In the genomic region with DNA sequence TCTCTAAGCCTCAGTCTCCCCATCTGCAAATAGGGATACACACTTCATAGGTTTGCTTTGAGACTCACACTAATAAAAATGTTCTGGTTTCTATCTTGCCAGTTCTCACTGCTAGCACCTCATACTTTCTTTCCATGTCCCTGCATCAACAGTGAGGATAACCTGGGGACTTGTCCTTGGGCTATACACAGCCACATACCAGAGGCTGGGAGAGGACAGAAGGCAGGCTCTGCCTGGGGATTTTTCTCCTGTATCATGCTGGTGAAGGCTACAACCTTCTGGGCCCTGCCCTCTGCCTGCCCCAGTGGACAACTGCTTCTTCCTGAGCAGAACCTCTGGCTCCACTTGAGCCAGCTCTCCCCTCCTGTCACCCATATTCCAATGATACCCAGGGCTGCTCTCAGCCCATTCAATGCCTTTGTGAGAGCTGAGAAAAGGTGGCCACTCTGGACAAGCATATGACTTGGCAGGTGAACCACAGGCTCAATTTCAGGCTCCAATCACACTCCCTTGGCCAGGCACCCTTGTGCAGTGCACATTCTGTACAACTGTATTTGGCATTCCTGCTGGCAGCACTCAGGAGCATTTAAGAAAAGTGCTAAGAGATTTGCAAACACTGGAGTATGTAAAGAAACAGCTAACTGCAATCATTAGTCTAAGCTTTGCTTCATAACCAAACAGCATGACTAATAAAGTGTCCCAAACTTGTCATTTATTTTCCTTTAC, we compare ENCODE assay signal across 1 cellular context.
TF ChIP-seq lines count a peak whose summit lies in the region.

No MANE protein-coding gene starts in this region.

TF ChIP-seq in H1, 55 proteins besides CTCF, POLR2A, EP300 and RAD21:
- TF ChIP-seq, protein P1, sequence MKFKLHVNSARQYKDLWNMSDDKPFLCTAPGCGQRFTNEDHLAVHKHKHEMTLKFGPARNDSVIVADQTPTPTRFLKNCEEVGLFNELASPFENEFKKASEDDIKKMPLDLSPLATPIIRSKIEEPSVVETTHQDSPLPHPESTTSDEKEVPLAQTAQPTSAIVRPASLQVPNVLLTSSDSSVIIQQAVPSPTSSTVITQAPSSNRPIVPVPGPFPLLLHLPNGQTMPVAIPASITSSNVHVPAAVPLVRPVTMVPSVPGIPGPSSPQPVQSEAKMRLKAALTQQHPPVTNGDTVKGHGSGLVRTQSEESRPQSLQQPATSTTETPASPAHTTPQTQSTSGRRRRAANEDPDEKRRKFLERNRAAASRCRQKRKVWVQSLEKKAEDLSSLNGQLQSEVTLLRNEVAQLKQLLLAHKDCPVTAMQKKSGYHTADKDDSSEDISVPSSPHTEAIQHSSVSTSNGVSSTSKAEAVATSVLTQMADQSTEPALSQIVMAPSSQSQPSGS (IDR thresholded peaks at IDR 0.05; ENCODE audit: low read length), result no peak
- TF ChIP-seq BCL11A (IDR thresholded peaks at IDR 0.05; ENCODE audit: low read depth in 2 of 2, low read length in 2 of 2) (no peak), CTBP2 (IDR thresholded peaks at IDR 0.05; ENCODE audit: borderline replicate concordance, insufficient read depth, insufficient read length, low read length) (no peak), CBX8 (IDR thresholded peaks at IDR 0.05; ENCODE audit: borderline replicate concordance, low read depth, low read length) (no peak)
- TF ChIP-seq, protein P2, sequence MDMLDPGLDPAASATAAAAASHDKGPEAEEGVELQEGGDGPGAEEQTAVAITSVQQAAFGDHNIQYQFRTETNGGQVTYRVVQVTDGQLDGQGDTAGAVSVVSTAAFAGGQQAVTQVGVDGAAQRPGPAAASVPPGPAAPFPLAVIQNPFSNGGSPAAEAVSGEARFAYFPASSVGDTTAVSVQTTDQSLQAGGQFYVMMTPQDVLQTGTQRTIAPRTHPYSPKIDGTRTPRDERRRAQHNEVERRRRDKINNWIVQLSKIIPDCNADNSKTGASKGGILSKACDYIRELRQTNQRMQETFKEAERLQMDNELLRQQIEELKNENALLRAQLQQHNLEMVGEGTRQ (IDR thresholded peaks at IDR 0.05; ENCODE audit: low read length), result no peak
- TF ChIP-seq, protein P3, sequence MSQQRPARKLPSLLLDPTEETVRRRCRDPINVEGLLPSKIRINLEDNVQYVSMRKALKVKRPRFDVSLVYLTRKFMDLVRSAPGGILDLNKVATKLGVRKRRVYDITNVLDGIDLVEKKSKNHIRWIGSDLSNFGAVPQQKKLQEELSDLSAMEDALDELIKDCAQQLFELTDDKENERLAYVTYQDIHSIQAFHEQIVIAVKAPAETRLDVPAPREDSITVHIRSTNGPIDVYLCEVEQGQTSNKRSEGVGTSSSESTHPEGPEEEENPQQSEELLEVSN (IDR thresholded peaks at IDR 0.05), result no peak
- TF ChIP-seq, protein P4, sequence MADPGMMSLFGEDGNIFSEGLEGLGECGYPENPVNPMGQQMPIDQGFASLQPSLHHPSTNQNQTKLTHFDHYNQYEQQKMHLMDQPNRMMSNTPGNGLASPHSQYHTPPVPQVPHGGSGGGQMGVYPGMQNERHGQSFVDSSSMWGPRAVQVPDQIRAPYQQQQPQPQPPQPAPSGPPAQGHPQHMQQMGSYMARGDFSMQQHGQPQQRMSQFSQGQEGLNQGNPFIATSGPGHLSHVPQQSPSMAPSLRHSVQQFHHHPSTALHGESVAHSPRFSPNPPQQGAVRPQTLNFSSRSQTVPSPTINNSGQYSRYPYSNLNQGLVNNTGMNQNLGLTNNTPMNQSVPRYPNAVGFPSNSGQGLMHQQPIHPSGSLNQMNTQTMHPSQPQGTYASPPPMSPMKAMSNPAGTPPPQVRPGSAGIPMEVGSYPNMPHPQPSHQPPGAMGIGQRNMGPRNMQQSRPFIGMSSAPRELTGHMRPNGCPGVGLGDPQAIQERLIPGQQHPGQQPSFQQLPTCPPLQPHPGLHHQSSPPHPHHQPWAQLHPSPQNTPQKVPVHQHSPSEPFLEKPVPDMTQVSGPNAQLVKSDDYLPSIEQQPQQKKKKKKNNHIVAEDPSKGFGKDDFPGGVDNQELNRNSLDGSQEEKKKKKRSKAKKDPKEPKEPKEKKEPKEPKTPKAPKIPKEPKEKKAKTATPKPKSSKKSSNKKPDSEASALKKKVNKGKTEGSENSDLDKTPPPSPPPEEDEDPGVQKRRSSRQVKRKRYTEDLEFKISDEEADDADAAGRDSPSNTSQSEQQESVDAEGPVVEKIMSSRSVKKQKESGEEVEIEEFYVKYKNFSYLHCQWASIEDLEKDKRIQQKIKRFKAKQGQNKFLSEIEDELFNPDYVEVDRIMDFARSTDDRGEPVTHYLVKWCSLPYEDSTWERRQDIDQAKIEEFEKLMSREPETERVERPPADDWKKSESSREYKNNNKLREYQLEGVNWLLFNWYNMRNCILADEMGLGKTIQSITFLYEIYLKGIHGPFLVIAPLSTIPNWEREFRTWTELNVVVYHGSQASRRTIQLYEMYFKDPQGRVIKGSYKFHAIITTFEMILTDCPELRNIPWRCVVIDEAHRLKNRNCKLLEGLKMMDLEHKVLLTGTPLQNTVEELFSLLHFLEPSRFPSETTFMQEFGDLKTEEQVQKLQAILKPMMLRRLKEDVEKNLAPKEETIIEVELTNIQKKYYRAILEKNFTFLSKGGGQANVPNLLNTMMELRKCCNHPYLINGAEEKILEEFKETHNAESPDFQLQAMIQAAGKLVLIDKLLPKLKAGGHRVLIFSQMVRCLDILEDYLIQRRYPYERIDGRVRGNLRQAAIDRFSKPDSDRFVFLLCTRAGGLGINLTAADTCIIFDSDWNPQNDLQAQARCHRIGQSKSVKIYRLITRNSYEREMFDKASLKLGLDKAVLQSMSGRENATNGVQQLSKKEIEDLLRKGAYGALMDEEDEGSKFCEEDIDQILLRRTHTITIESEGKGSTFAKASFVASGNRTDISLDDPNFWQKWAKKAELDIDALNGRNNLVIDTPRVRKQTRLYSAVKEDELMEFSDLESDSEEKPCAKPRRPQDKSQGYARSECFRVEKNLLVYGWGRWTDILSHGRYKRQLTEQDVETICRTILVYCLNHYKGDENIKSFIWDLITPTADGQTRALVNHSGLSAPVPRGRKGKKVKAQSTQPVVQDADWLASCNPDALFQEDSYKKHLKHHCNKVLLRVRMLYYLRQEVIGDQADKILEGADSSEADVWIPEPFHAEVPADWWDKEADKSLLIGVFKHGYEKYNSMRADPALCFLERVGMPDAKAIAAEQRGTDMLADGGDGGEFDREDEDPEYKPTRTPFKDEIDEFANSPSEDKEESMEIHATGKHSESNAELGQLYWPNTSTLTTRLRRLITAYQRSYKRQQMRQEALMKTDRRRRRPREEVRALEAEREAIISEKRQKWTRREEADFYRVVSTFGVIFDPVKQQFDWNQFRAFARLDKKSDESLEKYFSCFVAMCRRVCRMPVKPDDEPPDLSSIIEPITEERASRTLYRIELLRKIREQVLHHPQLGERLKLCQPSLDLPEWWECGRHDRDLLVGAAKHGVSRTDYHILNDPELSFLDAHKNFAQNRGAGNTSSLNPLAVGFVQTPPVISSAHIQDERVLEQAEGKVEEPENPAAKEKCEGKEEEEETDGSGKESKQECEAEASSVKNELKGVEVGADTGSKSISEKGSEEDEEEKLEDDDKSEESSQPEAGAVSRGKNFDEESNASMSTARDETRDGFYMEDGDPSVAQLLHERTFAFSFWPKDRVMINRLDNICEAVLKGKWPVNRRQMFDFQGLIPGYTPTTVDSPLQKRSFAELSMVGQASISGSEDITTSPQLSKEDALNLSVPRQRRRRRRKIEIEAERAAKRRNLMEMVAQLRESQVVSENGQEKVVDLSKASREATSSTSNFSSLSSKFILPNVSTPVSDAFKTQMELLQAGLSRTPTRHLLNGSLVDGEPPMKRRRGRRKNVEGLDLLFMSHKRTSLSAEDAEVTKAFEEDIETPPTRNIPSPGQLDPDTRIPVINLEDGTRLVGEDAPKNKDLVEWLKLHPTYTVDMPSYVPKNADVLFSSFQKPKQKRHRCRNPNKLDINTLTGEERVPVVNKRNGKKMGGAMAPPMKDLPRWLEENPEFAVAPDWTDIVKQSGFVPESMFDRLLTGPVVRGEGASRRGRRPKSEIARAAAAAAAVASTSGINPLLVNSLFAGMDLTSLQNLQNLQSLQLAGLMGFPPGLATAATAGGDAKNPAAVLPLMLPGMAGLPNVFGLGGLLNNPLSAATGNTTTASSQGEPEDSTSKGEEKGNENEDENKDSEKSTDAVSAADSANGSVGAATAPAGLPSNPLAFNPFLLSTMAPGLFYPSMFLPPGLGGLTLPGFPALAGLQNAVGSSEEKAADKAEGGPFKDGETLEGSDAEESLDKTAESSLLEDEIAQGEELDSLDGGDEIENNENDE (IDR thresholded peaks at IDR 0.05; ENCODE audit: insufficient replicate concordance, low read length), result no peak
TF ChIP-seq in H1: peak in this region for 0.
